8 cellular contexts compared by ENCODE assay signal in the genomic region with DNA sequence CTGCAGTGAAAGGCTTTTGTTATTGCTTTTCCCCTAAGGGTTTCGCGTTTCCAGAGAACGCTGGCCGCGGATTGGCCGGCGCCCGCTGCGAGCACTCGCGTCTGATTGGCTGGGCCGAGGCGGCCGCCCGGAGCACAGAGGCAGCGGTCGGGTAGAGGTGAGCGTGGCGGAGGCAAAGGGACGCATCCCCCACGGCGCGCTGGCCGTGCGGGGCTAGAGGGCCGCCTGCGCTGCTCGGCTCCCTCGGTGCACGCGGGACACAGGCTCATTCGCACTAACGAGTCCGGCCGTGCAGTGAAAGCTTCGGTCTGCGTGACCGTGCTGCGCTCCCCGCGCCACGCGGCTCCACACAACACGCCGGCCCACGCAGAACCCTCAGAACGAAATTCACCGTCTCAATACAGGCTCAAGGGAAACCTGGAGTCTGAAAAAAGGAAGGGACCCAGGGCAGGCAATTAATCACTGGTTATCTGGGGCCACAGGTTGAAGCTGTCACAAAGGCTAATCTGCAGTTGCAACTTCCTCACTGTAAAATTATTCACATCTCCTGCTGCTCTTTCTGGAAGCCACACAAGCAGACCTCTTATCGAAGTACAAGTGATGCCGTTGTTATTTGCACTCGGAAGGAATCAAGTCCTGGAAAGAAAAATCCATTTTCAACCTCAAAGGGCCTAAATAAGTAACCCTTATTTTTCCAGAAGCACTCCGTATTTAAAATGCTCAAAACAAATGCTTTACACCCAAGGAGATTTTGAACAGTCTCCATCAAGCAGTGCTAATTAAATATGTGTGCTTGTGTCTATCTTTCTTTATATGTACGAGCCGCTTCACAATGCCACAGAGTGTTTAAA.
DNase-seq lines count a peak whose midpoint lies in the region; ATAC-seq and TF ChIP-seq lines count a peak whose summit lies in the region.

No MANE protein-coding gene starts in this region.

- DNase-seq in AG09309 (ENCODE audit: low read depth) (no peak), NCI-H446 treated with DMSO at 0.1 percent for 48 hours (lab: John Stamatoyannopoulos, UW) (peak; percentile 72), globus pallidus (ENCODE audit: low spot score) (peak; percentile 91), nephron progenitor cell (peak; percentile 85)
- peak; percentile 25 for DNase-seq in activated T-helper 2 cell treated with anti-CD3 and anti-CD28 coated beads, Interferon-gamma antibody, Interleukin-2, Interleukin-4, amounts not matched to agents 10 μg/mL and 5 μg/mL and 100 μg/mL, durations not matched to agents 14 hours and 24 hours and 36 hours (ENCODE audit: low spot score)

- peak overlapping the region; percentile 41 for H3K4me3 ChIP-seq in AG09309 (ENCODE audit: control insufficient read depth, low read depth, low read length)

- no peak for TF ChIP-seq CTCF in AG09309 (IDR thresholded peaks at IDR 0.05; ENCODE audit: control insufficient read depth, insufficient read depth, low read depth, low read length, missing control alignments)
- no peak for TF ChIP-seq CTCF in nephron progenitor cell (IDR thresholded peaks at IDR 0.05)

- H3K4me1 Mint-ChIP-seq in activated T-helper 2 cell treated with anti-CD3 and anti-CD28 coated beads, Interferon-gamma antibody, Interleukin-2, Interleukin-4, amounts not matched to agents 10 μg/mL and 5 μg/mL and 100 μg/mL, durations not matched to agents 14 hours and 24 hours and 36 hours (ENCODE audit: low read depth) = peaks cover 19% of the 10 kb centered on the region
- H3K4me1 Mint-ChIP-seq in nephron progenitor cell = peaks cover 68% of the 10 kb centered on the region

- H3K27me3 Mint-ChIP-seq in activated T-helper 2 cell treated with anti-CD3 and anti-CD28 coated beads, Interferon-gamma antibody, Interleukin-2, Interleukin-4, amounts not matched to agents 10 μg/mL and 5 μg/mL and 100 μg/mL, durations not matched to agents 14 hours and 24 hours and 36 hours (ENCODE audit: low read depth) = peaks cover 26% of the 10 kb centered on the region
- H3K27me3 Mint-ChIP-seq in nephron progenitor cell (ENCODE audit: low read depth, poor library complexity) = no peaks in the 10 kb centered on the region

- ATAC-seq in GM18517 (IDR thresholded peaks at IDR 0.05; ENCODE audit: unreplicated experiment) (peak; percentile 18), HG03066 (IDR thresholded peaks at IDR 0.05; ENCODE audit: low read depth, unreplicated experiment) (peak; percentile 24), GM21737 (IDR thresholded peaks at IDR 0.05; ENCODE audit: unreplicated experiment) (no peak)

- no peaks in the 10 kb centered on the region for H3K9me3 Mint-ChIP-seq in activated T-helper 2 cell treated with anti-CD3 and anti-CD28 coated beads, Interferon-gamma antibody, Interleukin-2, Interleukin-4, amounts not matched to agents 10 μg/mL and 5 μg/mL and 100 μg/mL, durations not matched to agents 14 hours and 24 hours and 36 hours
- H3K9me3 Mint-ChIP-seq in nephron progenitor cell = no peaks in the 10 kb centered on the region

- H3K27ac Mint-ChIP-seq in activated T-helper 2 cell treated with anti-CD3 and anti-CD28 coated beads, Interferon-gamma antibody, Interleukin-2, Interleukin-4, amounts not matched to agents 10 μg/mL and 5 μg/mL and 100 μg/mL, durations not matched to agents 14 hours and 24 hours and 36 hours = no peak overlapping the region
- peak overlapping the region; percentile 53 for H3K27ac Mint-ChIP-seq in nephron progenitor cell

- peak overlapping the region; percentile 35 for H3K4me3 Mint-ChIP-seq in activated T-helper 2 cell treated with anti-CD3 and anti-CD28 coated beads, Interferon-gamma antibody, Interleukin-2, Interleukin-4, amounts not matched to agents 10 μg/mL and 5 μg/mL and 100 μg/mL, durations not matched to agents 14 hours and 24 hours and 36 hours (ENCODE audit: low read depth)
- peak overlapping the region; percentile 78 for H3K4me3 Mint-ChIP-seq in nephron progenitor cell

- intact Hi-C loops in activated T-helper 2 cell treated with anti-CD3 and anti-CD28 coated beads, Interferon-gamma antibody, Interleukin-2, Interleukin-4, amounts not matched to agents 10 μg/mL and 5 μg/mL and 100 μg/mL, durations not matched to agents 14 hours and 24 hours and 36 hours (cut with micrococcal nuclease) = no loop called here

- H3K36me3 Mint-ChIP-seq in activated T-helper 2 cell treated with anti-CD3 and anti-CD28 coated beads, Interferon-gamma antibody, Interleukin-2, Interleukin-4, amounts not matched to agents 10 μg/mL and 5 μg/mL and 100 μg/mL, durations not matched to agents 14 hours and 24 hours and 36 hours (ENCODE audit: low read depth) = no peaks in the 10 kb centered on the region
- peaks cover 35% of the 10 kb centered on the region for H3K36me3 Mint-ChIP-seq in nephron progenitor cell (ENCODE audit: low read depth)
